22 cellular contexts compared by ENCODE assay signal in the genomic region with DNA sequence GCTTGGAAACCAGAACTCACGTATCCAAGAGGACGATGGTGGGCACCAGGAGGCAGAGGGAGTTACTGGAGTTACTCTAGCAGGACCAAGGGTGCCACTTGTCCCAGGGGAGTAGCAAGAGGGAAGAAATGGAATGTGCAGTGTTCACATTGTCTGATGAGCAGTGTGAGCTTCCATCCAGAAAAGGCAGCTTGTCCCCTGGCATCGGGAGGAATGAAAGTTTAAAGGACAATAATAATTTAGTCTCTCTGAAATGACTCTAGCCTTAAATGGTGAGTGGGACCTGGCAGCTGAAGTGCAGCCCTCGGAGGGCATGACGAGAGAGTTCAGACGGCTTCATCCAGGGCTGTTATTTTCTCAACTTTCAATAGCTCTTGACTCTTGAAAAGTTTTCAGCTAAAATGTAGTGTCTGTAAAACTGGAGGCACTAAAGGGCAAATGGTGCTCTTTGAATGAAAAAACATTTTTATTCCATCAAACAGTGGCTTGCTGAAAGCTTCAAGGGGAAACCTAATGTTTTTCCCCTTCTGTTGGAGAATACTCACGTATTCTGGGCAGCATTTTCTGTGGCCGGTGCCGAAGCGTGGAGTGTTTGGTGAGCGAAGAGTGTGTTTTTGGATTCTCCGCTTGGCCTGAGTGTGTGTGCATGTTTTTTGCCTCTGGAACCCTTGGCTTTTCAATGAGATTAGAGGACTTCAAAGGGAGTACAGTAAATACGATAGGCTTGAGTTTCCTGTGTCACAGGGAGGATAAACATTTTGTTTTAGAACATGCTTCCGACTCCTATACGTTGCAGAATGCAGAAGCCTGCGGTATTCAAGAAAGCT.
DNase-seq lines count a peak whose midpoint lies in the region; ATAC-seq and TF ChIP-seq lines count a peak whose summit lies in the region.
"Had no signal": no experiment of that assay in that cellular context is flagged by ENCODE, and none has a peak within 500 bp of the region (broad histone marks: within the 10 kb centered on the region; RNA-seq: fewer than 3 reads in every experiment).

No MANE protein-coding gene starts in this region.

- H2AFZ ChIP-seq in PC-3 (ENCODE audit: low read length) = no peak overlapping the region

- 82 to 90% (median 88%) methylated on average over 16 of the region's 16 CpGs for WGBS in stomach, 5 donors

- POLR2A ChIA-PET in WTC11 (lab: Charles Lee) = interaction anchor here (1.6 kb wide), 1 partner anchor 10 kb away, joined by 3 read pairs; no protein-coding TSS in a partner anchor
- POLR2A ChIA-PET in PC-3 (lab: Charles Lee; ENCODE audit: unreplicated experiment) = no interaction called here
- POLR2A ChIA-PET in GM10248 (lab: Yijun Ruan, JAX) = no interaction called here

- DNase-seq in WTC11 (ENCODE audit: low spot score) (no peak), fibroblast of villous mesenchyme (ENCODE audit: low read depth) (no peak), stomach (no peak), PC-3 (no peak), NCI-H1417 (lab: John Stamatoyannopoulos, UW) (no peak), GM10248 (ENCODE audit: extremely low spot score) (no peak)
- DNase-seq: ACHN; activated CD4-positive, alpha-beta T cell treated with anti-CD3 and anti-CD28 coated beads, Interleukin-2, amount 50 U/mL, for 4 hours; activated naive CD4-positive, alpha-beta T cell treated with Interleukin-2 at 50 U/mL for 16 hours; activated T-cell treated with anti-CD3 and anti-CD28 coated beads, Interleukin-2, amount 50 U/mL, for 72 hours; anterior cingulate cortex; central memory CD4-positive, alpha-beta T cell; DMS53; dorsolateral prefrontal cortex; mesendoderm; NCI-H1048; NCI-H187; NCI-H69; Peyer's patch; stimulated activated naive CD4-positive, alpha-beta T cell; T1000 had no signal

- H3K9ac ChIP-seq in BLaER1 treated with 17β-estradiol and CSF1 and Interleukin-3, amounts not matched to agents 10 nM and 100 nM = no peak overlapping the region
- no peak overlapping the region for H3K9ac ChIP-seq in PC-3 (ENCODE audit: low read length)

- H3K36me3 Mint-ChIP-seq in WTC11 = no peaks in the 10 kb centered on the region

- peaks cover 0 to 81% (median 9%) of the 10 kb centered on the region in 11 experiments; a peak in 12 of 22 replicates for H4K20me1 ChIP-seq in BLaER1 treated with 17β-estradiol and CSF1 and Interleukin-3, amounts not matched to agents 10 nM and 100 nM
- H4K20me1 ChIP-seq in PC-3 (ENCODE audit: low read length) = peaks cover 12% of the 10 kb centered on the region; the same call in 1 of the 2 replicates

- no peak overlapping the region for H3K4me3 ChIP-seq in BLaER1 treated with 17β-estradiol and CSF1 and Interleukin-3, amounts not matched to agents 10 nM and 100 nM
- H3K4me3 ChIP-seq in fibroblast of villous mesenchyme (ENCODE audit: low read depth, low read length) = peak overlapping the region; percentile 7
- no peak overlapping the region for H3K4me3 ChIP-seq in stomach
- no peak overlapping the region for H3K4me3 ChIP-seq in PC-3 (ENCODE audit: low read length)
- H3K4me3 ChIP-seq: Peyer's patch had no signal

- ATAC-seq in WTC11 (no peak), PC-3 (no peak)
- ATAC-seq: activated T-cell treated with anti-CD3 and anti-CD28 coated beads, Interleukin-2, amount 50 U/mL, for 72 hours had no signal

- TF ChIP-seq POLR2A in stomach (IDR thresholded peaks at IDR 0.05) = no peak

- intact Hi-C loops in stomach (cut with DNase I; ENCODE audit: low total_unique reads) (no loop called here), PC-3 (cut with micrococcal nuclease) (no loop called here)

- peaks cover 54% of the 10 kb centered on the region for H3K4me1 Mint-ChIP-seq in WTC11

- 0 out of 2 replicates have a peak overlapping the region, but pooled peaks have one; percentile 3 for H3K27ac Mint-ChIP-seq in WTC11
- H3K27ac Mint-ChIP-seq: activated T-cell treated with anti-CD3 and anti-CD28 coated beads, Interleukin-2, amount 50 U/mL, for 72 hours had no signal

- peaks cover 57% of the 10 kb centered on the region for H3K79me2 ChIP-seq in PC-3 (ENCODE audit: low read length)

- no peaks in the 10 kb centered on the region for H3K27me3 Mint-ChIP-seq in WTC11 (ENCODE audit: low read depth)

- no peaks in the 10 kb centered on the region for H3F3A ChIP-seq in PC-3 (ENCODE audit: low read length, unreplicated experiment)

- peaks cover 22 to 63% (median 52%) of the 10 kb centered on the region in 10 experiments for H3K4me1 ChIP-seq in BLaER1 treated with 17β-estradiol and CSF1 and Interleukin-3, amounts not matched to agents 10 nM and 100 nM
- peaks cover 5 to 40% (median 19%) of the 10 kb centered on the region in 4 donors for H3K4me1 ChIP-seq in stomach
- no peaks in the 10 kb centered on the region for H3K4me1 ChIP-seq in PC-3 (ENCODE audit: insufficient read depth, low read length)
- H3K4me1 ChIP-seq: Peyer's patch had no signal

- H3K9me3 Mint-ChIP-seq in WTC11 = no peaks in the 10 kb centered on the region
- H3K9me3 Mint-ChIP-seq: activated T-cell treated with anti-CD3 and anti-CD28 coated beads, Interleukin-2, amount 50 U/mL, for 72 hours had no signal

- CTCF ChIA-PET in WTC11 (lab: Charles Lee) = no interaction called here
- CTCF ChIA-PET in PC-3 (lab: Charles Lee) = no interaction called here
- CTCF ChIA-PET in GM10248 (lab: Yijun Ruan, JAX) = interaction anchor here (1.0 to 4.0 kb wide), 7 partner anchors 8 to 563 kb away, joined by 3 to 19 read pairs (median 5); no protein-coding TSS in a partner anchor

- H3K27me3 ChIP-seq in BLaER1 treated with 17β-estradiol and CSF1 and Interleukin-3, amounts not matched to agents 10 nM and 100 nM = no peaks in the 10 kb centered on the region
- H3K27me3 ChIP-seq in stomach (no peaks in the 10 kb centered on the region), PC-3 (ENCODE audit: low read length) (no peaks in the 10 kb centered on the region)
- H3K27me3 ChIP-seq: dorsolateral prefrontal cortex, Peyer's patch had no signal

- no peak overlapping the region for H3K4me3 Mint-ChIP-seq in WTC11
- H3K4me3 Mint-ChIP-seq: activated T-cell treated with anti-CD3 and anti-CD28 coated beads, Interleukin-2, amount 50 U/mL, for 72 hours had no signal

- no TSS peak for BruUV-seq in PC-3 (replicated peaks; lab: Mats Ljungman, UMichigan)

- peaks cover 0 to 59% (median 22%) of the 10 kb centered on the region in 11 experiments; a peak in 13 of 22 replicates for H3K36me3 ChIP-seq in BLaER1 treated with 17β-estradiol and CSF1 and Interleukin-3, amounts not matched to agents 10 nM and 100 nM
- H3K36me3 ChIP-seq in stomach (no peaks in the 10 kb centered on the region), PC-3 (ENCODE audit: low read depth, low read length) (no peaks in the 10 kb centered on the region)
- H3K36me3 ChIP-seq: Peyer's patch had no signal

- peak overlapping the region in 3 of 11 experiments; percentile 2 to 39 (median 20); a peak in 3 of 22 replicates for H3K27ac ChIP-seq in BLaER1 treated with 17β-estradiol and CSF1 and Interleukin-3, amounts not matched to agents 10 nM and 100 nM
- H3K27ac ChIP-seq in stomach (peak overlapping the region in 3 of 5 donors; percentile 27 to 55 (median 42)), PC-3 (ENCODE audit: low read length) (no peak overlapping the region)
- H3K27ac ChIP-seq: dorsolateral prefrontal cortex had no signal

- no peak for TF ChIP-seq CTCF in WTC11 (IDR thresholded peaks at IDR 0.05)
- no peak for TF ChIP-seq CTCF in fibroblast of villous mesenchyme (IDR thresholded peaks at IDR 0.05; ENCODE audit: insufficient read depth, low read depth, low read length)
- TF ChIP-seq CTCF in stomach (IDR thresholded peaks at IDR 0.05) = no peak
- no peak for TF ChIP-seq CTCF in PC-3 (conservative IDR thresholded peaks at IDR 0.05; ENCODE audit: low read depth, low read length)
- TF ChIP-seq CTCF in GM10248 (IDR thresholded peaks at IDR 0.05; ENCODE audit: control extremely low read depth, extremely low read depth, low read depth, missing control alignments) = no peak

- H3K4me2 ChIP-seq in BLaER1 treated with 17β-estradiol and CSF1 and Interleukin-3, amounts not matched to agents 10 nM and 100 nM = peak overlapping the region in 7 of 11 experiments; percentile 9 to 32 (median 14); a peak in 11 of 22 replicates
- no peak overlapping the region for H3K4me2 ChIP-seq in PC-3 (ENCODE audit: low read length)

- TF ChIP-seq EP300 in stomach (IDR thresholded peaks at IDR 0.05) = no peak

- no peaks in the 10 kb centered on the region for H3K9me2 ChIP-seq in PC-3 (replicated peaks; ENCODE audit: low read length)

- no peaks in the 10 kb centered on the region for H3K9me3 ChIP-seq in BLaER1 treated with 17β-estradiol and CSF1 and Interleukin-3, amounts not matched to agents 10 nM and 100 nM (replicated peaks in 1 of 11)
- H3K9me3 ChIP-seq in stomach (no peaks in the 10 kb centered on the region), PC-3 (ENCODE audit: low read length) (no peaks in the 10 kb centered on the region)
- H3K9me3 ChIP-seq: Peyer's patch had no signal

TF ChIP-seq in WTC11, 78 proteins besides CTCF, POLR2A, EP300 and RAD21 (continues in another document):
- TF ChIP-seq RELA (CRISPR knock-in tag; IDR thresholded peaks at IDR 0.05; ENCODE audit: borderline replicate concordance) = no peak
- TF ChIP-seq, protein P1, sequence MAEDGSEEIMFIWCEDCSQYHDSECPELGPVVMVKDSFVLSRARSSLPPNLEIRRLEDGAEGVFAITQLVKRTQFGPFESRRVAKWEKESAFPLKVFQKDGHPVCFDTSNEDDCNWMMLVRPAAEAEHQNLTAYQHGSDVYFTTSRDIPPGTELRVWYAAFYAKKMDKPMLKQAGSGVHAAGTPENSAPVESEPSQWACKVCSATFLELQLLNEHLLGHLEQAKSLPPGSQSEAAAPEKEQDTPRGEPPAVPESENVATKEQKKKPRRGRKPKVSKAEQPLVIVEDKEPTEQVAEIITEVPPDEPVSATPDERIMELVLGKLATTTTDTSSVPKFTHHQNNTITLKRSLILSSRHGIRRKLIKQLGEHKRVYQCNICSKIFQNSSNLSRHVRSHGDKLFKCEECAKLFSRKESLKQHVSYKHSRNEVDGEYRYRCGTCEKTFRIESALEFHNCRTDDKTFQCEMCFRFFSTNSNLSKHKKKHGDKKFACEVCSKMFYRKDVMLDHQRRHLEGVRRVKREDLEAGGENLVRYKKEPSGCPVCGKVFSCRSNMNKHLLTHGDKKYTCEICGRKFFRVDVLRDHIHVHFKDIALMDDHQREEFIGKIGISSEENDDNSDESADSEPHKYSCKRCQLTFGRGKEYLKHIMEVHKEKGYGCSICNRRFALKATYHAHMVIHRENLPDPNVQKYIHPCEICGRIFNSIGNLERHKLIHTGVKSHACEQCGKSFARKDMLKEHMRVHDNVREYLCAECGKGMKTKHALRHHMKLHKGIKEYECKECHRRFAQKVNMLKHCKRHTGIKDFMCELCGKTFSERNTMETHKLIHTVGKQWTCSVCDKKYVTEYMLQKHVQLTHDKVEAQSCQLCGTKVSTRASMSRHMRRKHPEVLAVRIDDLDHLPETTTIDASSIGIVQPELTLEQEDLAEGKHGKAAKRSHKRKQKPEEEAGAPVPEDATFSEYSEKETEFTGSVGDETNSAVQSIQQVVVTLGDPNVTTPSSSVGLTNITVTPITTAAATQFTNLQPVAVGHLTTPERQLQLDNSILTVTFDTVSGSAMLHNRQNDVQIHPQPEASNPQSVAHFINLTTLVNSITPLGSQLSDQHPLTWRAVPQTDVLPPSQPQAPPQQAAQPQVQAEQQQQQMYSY (CRISPR knock-in tag; IDR thresholded peaks at IDR 0.05) = no peak
- TF ChIP-seq ZNF671 (CRISPR knock-in tag; IDR thresholded peaks at IDR 0.05) = no peak
